In the genomic region with DNA sequence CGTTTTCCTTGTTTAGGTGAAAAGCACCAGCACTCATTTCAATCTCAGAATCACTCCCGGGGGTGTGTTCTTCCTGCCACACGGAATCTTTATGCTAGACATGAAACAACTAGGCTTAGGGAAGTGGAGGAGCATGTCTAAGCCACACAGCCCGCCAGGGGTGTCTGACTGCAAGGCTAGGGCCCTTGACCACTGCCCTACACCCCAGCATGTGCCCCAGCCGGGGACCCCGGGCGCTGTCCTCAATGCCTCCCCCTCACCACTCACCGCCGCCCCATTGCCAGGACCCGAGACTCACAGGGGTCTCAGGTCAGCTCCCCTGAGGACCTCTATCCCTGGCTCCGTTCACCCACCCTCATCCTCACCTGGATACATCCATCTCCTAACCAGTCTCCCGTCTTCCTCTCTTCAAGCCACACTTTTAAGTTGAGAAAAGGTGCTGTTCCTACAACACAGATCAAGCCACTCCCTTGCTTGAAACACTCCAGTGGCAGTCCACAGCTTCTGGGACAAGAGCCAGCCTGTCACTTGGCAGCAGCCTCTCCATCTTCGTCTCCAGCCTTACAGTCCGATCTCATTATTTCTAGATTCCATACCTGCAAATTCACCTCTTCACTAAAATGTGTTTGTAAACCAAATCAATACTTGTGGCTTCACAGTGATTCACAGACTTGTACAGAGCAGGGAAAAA, we compare ENCODE assay signal across 4 cellular contexts. TPM values are rescaled to one million over a fixed set of nuclear protein-coding genes. Genes with fewer than 3 reads are reported as not detected.
"Had no signal": no experiment of that assay in that cellular context is flagged by ENCODE, and none has a peak within 500 bp of the region (broad histone marks: within the 10 kb centered on the region; RNA-seq: fewer than 3 reads in every experiment).

No MANE protein-coding gene starts in this region.

RNA-seq across cellular contexts. Expression of a gene that starts 51.8 kb away (rescaled TPM):
- total RNA-seq: activated CD4-positive, alpha-beta memory T cell treated with anti-CD3 and anti-CD28 coated beads for 36 hours; activated T-helper 1 cell treated with anti-CD3 and anti-CD28 coated beads, Interleukin-12 subunit alpha, Interleukin-12 subunit beta, Interleukin-2, Interleukin-4 antibody, amounts not matched to agents 30 ng/mL and 10 ng/mL and 1 ng/mL, durations not matched to agents 14 hours and 24 hours and 36 hours; endodermal cell had no signal
- polyA plus RNA-seq: naive thymus-derived CD4-positive, alpha-beta T cell had no signal
